ENCODE assay signal across 13 cellular contexts in the genomic region with DNA sequence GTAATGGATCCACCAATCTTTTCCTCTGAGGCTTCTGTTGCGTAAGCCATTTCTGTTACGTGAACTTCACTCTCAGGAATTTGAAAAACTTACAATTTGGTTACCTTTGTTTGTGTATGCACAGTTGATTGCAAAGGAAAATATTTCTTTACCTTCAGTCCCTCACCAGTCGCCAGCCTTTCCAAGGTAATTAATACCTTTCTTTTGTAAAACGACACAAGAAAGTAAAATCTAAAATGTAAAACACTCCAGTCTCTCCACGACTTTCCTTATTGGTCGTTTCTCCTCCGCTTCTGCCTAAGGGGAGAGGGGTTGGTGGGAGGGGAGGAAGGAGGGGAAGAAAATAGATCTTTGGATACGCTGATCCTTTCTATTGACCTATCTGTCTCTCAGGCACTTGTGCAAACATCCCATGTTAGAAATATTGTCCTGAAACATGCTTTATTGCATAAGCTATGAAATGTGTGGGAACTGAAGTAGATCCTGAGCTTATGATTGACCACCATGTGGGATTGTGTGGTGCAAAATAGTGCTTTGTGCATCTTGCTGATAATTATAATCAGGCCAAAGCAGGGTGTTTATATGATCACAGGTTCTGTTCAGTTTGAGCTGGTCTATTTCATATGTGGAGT. TPM values are rescaled to one million over a fixed set of nuclear protein-coding genes. Genes with fewer than 3 reads are reported as not detected.
"Had no signal": no experiment of that assay in that cellular context is flagged by ENCODE, and none has a peak within 500 bp of the region (broad histone marks: within the 10 kb centered on the region; RNA-seq: fewer than 3 reads in every experiment).

No MANE protein-coding gene starts in this region.

- H3K27me3 ChIP-seq: colonic mucosa, gastrocnemius medialis had no signal

- H3K9me3 Mint-ChIP-seq: activated B cell treated with CpG ODN at 0.5 μM for 24 hours; activated naive CD4-positive, alpha-beta T cell treated with anti-CD3 and anti-CD28 coated beads, Interleukin-2, amount 50 U/mL, for 72 hours had no signal

- H3K4me3 Mint-ChIP-seq: activated B cell treated with CpG ODN at 0.5 μM for 24 hours had no signal

- H3K27ac ChIP-seq: colonic mucosa, gastrocnemius medialis, parathyroid adenoma, skin epidermis had no signal

- H3K79me2 ChIP-seq: parathyroid adenoma had no signal

- H3K9ac ChIP-seq: parathyroid adenoma had no signal

- H2AFZ ChIP-seq: parathyroid adenoma had no signal

- FAIRE-seq: kidney had no signal

- H3K36me3 Mint-ChIP-seq: activated naive CD4-positive, alpha-beta T cell treated with anti-CD3 and anti-CD28 coated beads, Interleukin-2, amount 50 U/mL, for 72 hours had no signal

- ATAC-seq: activated naive CD4-positive, alpha-beta T cell treated with anti-CD3 and anti-CD28 coated beads, Interleukin-2, amount 50 U/mL, for 72 hours; gastrocnemius medialis had no signal

- DNase-seq: activated B cell treated with CpG ODN at 0.5 μM for 24 hours; activated CD4-positive, alpha-beta T cell treated with anti-CD3 and anti-CD28 coated beads, Interleukin-2, amount 50 U/mL, for 1 hour; activated effector memory CD4-positive, alpha-beta T cell treated with anti-CD3 and anti-CD28 coated beads, Interleukin-2, amount 50 U/mL, for 16 hours; colonic mucosa; effector CD4-positive, alpha-beta T cell; gastrocnemius medialis; kidney; retina; T-helper 1 cell had no signal

- H3K36me3 ChIP-seq: colonic mucosa, gastrocnemius medialis had no signal

- H3K4me3 ChIP-seq: colonic mucosa, gastrocnemius medialis, skin epidermis had no signal

- H3K9me3 ChIP-seq: colonic mucosa, gastrocnemius medialis had no signal

- H3K27me3 Mint-ChIP-seq: activated B cell treated with CpG ODN at 0.5 μM for 24 hours had no signal

- H3K4me1 ChIP-seq: colonic mucosa, gastrocnemius medialis had no signal

- H3K27ac Mint-ChIP-seq: activated B cell treated with CpG ODN at 0.5 μM for 24 hours; activated naive CD4-positive, alpha-beta T cell treated with anti-CD3 and anti-CD28 coated beads, Interleukin-2, amount 50 U/mL, for 72 hours had no signal

RNA-seq across cellular contexts. Expression of gene ITGB3, which starts 37.7 kb away (rescaled TPM):
- polyA plus RNA-seq: neural cell had no signal
